In genomic region chr19:15631817-15632216, GRCh38 we compare ENCODE assay signal across 8 cellular contexts. TPM values are rescaled to one million over a fixed set of nuclear protein-coding genes. Genes with fewer than 3 reads are reported as not detected.
DNase-seq lines count a peak whose midpoint lies in the region; ATAC-seq and TF ChIP-seq lines count a peak whose summit lies in the region.

No MANE protein-coding gene starts in this region.

- no peaks in the 10 kb centered on the region for H3K9me3 ChIP-seq in SK-N-SH
- no peaks in the 10 kb centered on the region for H3K9me3 ChIP-seq in esophagus muscularis mucosa

- no peak overlapping the region for H3K4me2 ChIP-seq in SK-N-SH

- DNase-seq in AG09309 (ENCODE audit: low read depth): no peak
- DNase-seq in SK-N-SH: peak; percentile 47
- DNase-seq in esophagus muscularis mucosa (ENCODE audit: extremely low spot score): no peak
- no peak for DNase-seq in DMS153 (lab: John Stamatoyannopoulos, UW)
- no peak for DNase-seq in sciatic nerve (ENCODE audit: low spot score)
- DNase-seq in AG08395 (ENCODE audit: low spot score): no peak

- peak; percentile 44 for TF ChIP-seq CTCF in AG09309 (IDR thresholded peaks at IDR 0.05; ENCODE audit: control insufficient read depth, insufficient read depth, low read depth, low read length, missing control alignments)
- TF ChIP-seq CTCF in GM12874 (IDR thresholded peaks at IDR 0.05; ENCODE audit: insufficient read depth, low read depth, low read length): peak; percentile 36; the same call in 1 of the 2 replicates
- TF ChIP-seq CTCF in SK-N-SH (IDR thresholded peaks at IDR 0.05): peak; percentile 51
- TF ChIP-seq CTCF in esophagus muscularis mucosa (IDR thresholded peaks at IDR 0.05): peak in 2 of 3 experiments; percentile 6 to 42

- intact Hi-C loops in esophagus muscularis mucosa (cut with DNase I) (loop anchor here (2.0 kb wide), 1 partner anchor 551 kb away; no protein-coding TSS in a partner anchor), sciatic nerve (cut with DNase I) (no loop called here)

- no peak for TF ChIP-seq POLR2A in esophagus muscularis mucosa (IDR thresholded peaks at IDR 0.05; ENCODE audit: low read depth)

- no peaks in the 10 kb centered on the region for H3F3A ChIP-seq in SK-N-SH (replicated peaks; ENCODE audit: insufficient read depth)

- POLR2A ChIA-PET in SK-N-SH (lab: Yijun Ruan, JAX): no interaction called here

- H3K9me2 ChIP-seq in SK-N-SH: no peaks in the 10 kb centered on the region

- no peak overlapping the region for H3K4me3 ChIP-seq in AG09309 (ENCODE audit: control insufficient read depth, low read depth, low read length)
- no peak overlapping the region for H3K4me3 ChIP-seq in SK-N-SH (ENCODE audit: low read depth in 2 of 2, low read length in 1 of 2)
- H3K4me3 ChIP-seq in esophagus muscularis mucosa: no peak overlapping the region

- no peak overlapping the region for H2AFZ ChIP-seq in SK-N-SH (ENCODE audit: low read depth)

- H3K27me3 ChIP-seq in SK-N-SH (ENCODE audit: insufficient read depth): no peaks in the 10 kb centered on the region; the same call in 1 of the 2 replicates
- peaks cover 0 to 50% (median 3%) of the 10 kb centered on the region in 4 donors for H3K27me3 ChIP-seq in esophagus muscularis mucosa

- no peak for TF ChIP-seq RAD21 in SK-N-SH (IDR thresholded peaks at IDR 0.05; ENCODE audit: low read length)

- no peaks in the 10 kb centered on the region for H3K79me2 ChIP-seq in SK-N-SH (ENCODE audit: insufficient read depth)

- H3K36me3 ChIP-seq in SK-N-SH (replicated peaks in 1 of 2; ENCODE audit: control insufficient read depth in 1 of 2, insufficient read depth in 2 of 2, low read length in 1 of 2) (no peaks in the 10 kb centered on the region), esophagus muscularis mucosa (no peaks in the 10 kb centered on the region)

- 0% methylated on average over 7 of the region's 9 CpGs for WGBS in SK-N-SH (ENCODE audit: low lambda C conversion rate)
- WGBS in esophagus muscularis mucosa: 2% methylated on average over 7 of the region's 9 CpGs

- H3K9ac ChIP-seq in SK-N-SH: no peak overlapping the region

- ATAC-seq in GM19452 (IDR thresholded peaks at IDR 0.05; ENCODE audit: unreplicated experiment): no peak
- no peak for ATAC-seq in sciatic nerve

- H3K27ac ChIP-seq in SK-N-SH (ENCODE audit: low read depth in 2 of 2, low read length in 1 of 2) (no peak overlapping the region), esophagus muscularis mucosa (replicated peaks in 1 of 4) (no peak overlapping the region)

- no peaks in the 10 kb centered on the region for H4K20me1 ChIP-seq in SK-N-SH (ENCODE audit: insufficient read depth)

- TF ChIP-seq EP300 in SK-N-SH (IDR thresholded peaks at IDR 0.05; ENCODE audit: borderline replicate concordance in 1 of 2, low read depth in 1 of 2, low read length in 1 of 2) (no peak), esophagus muscularis mucosa (IDR thresholded peaks at IDR 0.05) (no peak)

- CTCF ChIA-PET in SK-N-SH (lab: Yijun Ruan, JAX): interaction anchor here (1.2 kb wide), 1 partner anchor 550 kb away, joined by 3 read pairs; no protein-coding TSS in a partner anchor

- no peaks in the 10 kb centered on the region for H3K4me1 ChIP-seq in SK-N-SH (ENCODE audit: control insufficient read depth in 1 of 2, insufficient read depth in 2 of 2, low read depth in 1 of 2, low read length in 1 of 2)
- peaks cover 0 to 5% (median 2%) of the 10 kb centered on the region in 4 donors for H3K4me1 ChIP-seq in esophagus muscularis mucosa

TF ChIP-seq in SK-N-SH, 30 proteins besides CTCF, POLR2A, EP300 and RAD21:
- TF ChIP-seq REST (IDR thresholded peaks at IDR 0.05; ENCODE audit: low read depth, low read length) (peak; percentile 96), CHD2 (IDR thresholded peaks at IDR 0.05; ENCODE audit: low read length, partially characterized antibody) (no peak)

RNA-seq across cellular contexts. Expression of gene CYP4F3, which starts 8.9 kb away (rescaled TPM):
- polyA plus RNA-seq in SK-N-SH (2012; rRNA removed): 0.03 and 0.08 TPM in 2 replicates
- polyA plus RNA-seq in SK-N-SH (2012; cell fraction: cytosol; rRNA removed): 0.01 and 0.03 TPM in 2 replicates
- 0.17 and 0.20 TPM in 2 replicates for polyA plus RNA-seq in SK-N-SH (2012; cell fraction: nucleus; rRNA removed)
- total RNA-seq in esophagus muscularis mucosa (under 1 TPM in 2 of 4 donors, not detected in 2; 0.06 to 0.66 TPM), sciatic nerve (4.8 TPM)

RNA-seq across cellular contexts. Expression of gene CYP4F8, which starts 16.8 kb away (rescaled TPM):
- not detected in 2 replicates for polyA plus RNA-seq in SK-N-SH (2012; rRNA removed)
- polyA plus RNA-seq in SK-N-SH (2012; cell fraction: cytosol; rRNA removed): not detected in 2 replicates
- polyA plus RNA-seq in SK-N-SH (2012; cell fraction: nucleus; rRNA removed): not detected in 2 replicates
- total RNA-seq in esophagus muscularis mucosa (not detected), sciatic nerve (not detected)

RNA-seq across cellular contexts. Expression of gene CYP4F12, which starts 41.1 kb away (rescaled TPM):
- 0.03 TPM in 1 of 2 replicates, not detected in the other for polyA plus RNA-seq in SK-N-SH (2012; rRNA removed)
- polyA plus RNA-seq in SK-N-SH (2012; cell fraction: cytosol; rRNA removed): 0.01 TPM in 1 of 2 replicates, not detected in the other
- polyA plus RNA-seq in SK-N-SH (2012; cell fraction: nucleus; rRNA removed): 0.14 and 0.26 TPM in 2 replicates
- total RNA-seq in esophagus muscularis mucosa (1 to 10 TPM; 3.5 to 4.2 (median 3.7) TPM), sciatic nerve (23.6 TPM)
